In genomic region chr11:76796511-76797203, GRCh38 we compare ENCODE assay signal across 15 cellular contexts.
"Had no signal": no experiment of that assay in that cellular context is flagged by ENCODE, and none has a peak within 500 bp of the region (broad histone marks: within the 10 kb centered on the region; RNA-seq: fewer than 3 reads in every experiment).

No MANE protein-coding gene starts in this region.

- ATAC-seq: activated T-helper 17 cell treated with anti-CD3 and anti-CD28 coated beads, Interleukin-2, amount 50 U/mL, for 72 hours; effector memory CD8-positive, alpha-beta T cell had no signal

- H3K36me3 ChIP-seq: adrenal gland had no signal

- H3K4me3 Mint-ChIP-seq: activated naive CD4-positive, alpha-beta T cell treated with anti-CD3 and anti-CD28 coated beads, Interleukin-2, amount 10 ng/mL, durations not matched to agents 7 days and 5 days; activated T-helper 17 cell treated with anti-CD3 and anti-CD28 coated beads, Interleukin-2, amount 50 U/mL, for 72 hours; effector memory CD8-positive, alpha-beta T cell; nephron progenitor cell had no signal

- H3K4me3 ChIP-seq: adrenal gland, stomach, thyroid gland had no signal

- DNase-seq: activated CD4-positive, alpha-beta T cell treated with anti-CD3 and anti-CD28 coated beads for 4 hours; activated naive CD4-positive, alpha-beta T cell treated with anti-CD3 and anti-CD28 coated beads, Interleukin-2, amount 10 ng/mL, durations not matched to agents 7 days and 5 days; activated T-cell treated with anti-CD3 and anti-CD28 coated beads for 4 hours; central memory CD4-positive, alpha-beta T cell; cortex of kidney; effector memory CD8-positive, alpha-beta T cell; hippocampal formation; mammary epithelial cell; nephron progenitor cell; SK-N-SH; stimulated activated CD4-positive, alpha-beta T cell treated with anti-CD3 and anti-CD28 coated beads, Interleukin-4, amount 100 ng/mL, for 4 hours; stomach; thyroid gland had no signal

- H3K36me3 Mint-ChIP-seq: activated naive CD4-positive, alpha-beta T cell treated with anti-CD3 and anti-CD28 coated beads, Interleukin-2, amount 10 ng/mL, durations not matched to agents 7 days and 5 days had no signal

- H3K27ac Mint-ChIP-seq: activated naive CD4-positive, alpha-beta T cell treated with anti-CD3 and anti-CD28 coated beads, Interleukin-2, amount 10 ng/mL, durations not matched to agents 7 days and 5 days; activated T-helper 17 cell treated with anti-CD3 and anti-CD28 coated beads, Interleukin-2, amount 50 U/mL, for 72 hours; nephron progenitor cell had no signal

- H3K4me1 Mint-ChIP-seq: activated T-helper 17 cell treated with anti-CD3 and anti-CD28 coated beads, Interleukin-2, amount 50 U/mL, for 72 hours had no signal

- H3K27me3 Mint-ChIP-seq: activated T-helper 17 cell treated with anti-CD3 and anti-CD28 coated beads, Interleukin-2, amount 50 U/mL, for 72 hours; effector memory CD8-positive, alpha-beta T cell had no signal

- H3K9me3 ChIP-seq: adrenal gland, SK-N-SH, stomach, thyroid gland had no signal

- H3K9me3 Mint-ChIP-seq: activated T-helper 17 cell treated with anti-CD3 and anti-CD28 coated beads, Interleukin-2, amount 50 U/mL, for 72 hours; effector memory CD8-positive, alpha-beta T cell had no signal

- H3K9ac ChIP-seq: SK-N-SH had no signal

- H3K27me3 ChIP-seq: adrenal gland, thyroid gland had no signal

- H3K27ac ChIP-seq: adrenal gland, thyroid gland had no signal
